25 cellular contexts compared by ENCODE assay signal in the genomic region with DNA sequence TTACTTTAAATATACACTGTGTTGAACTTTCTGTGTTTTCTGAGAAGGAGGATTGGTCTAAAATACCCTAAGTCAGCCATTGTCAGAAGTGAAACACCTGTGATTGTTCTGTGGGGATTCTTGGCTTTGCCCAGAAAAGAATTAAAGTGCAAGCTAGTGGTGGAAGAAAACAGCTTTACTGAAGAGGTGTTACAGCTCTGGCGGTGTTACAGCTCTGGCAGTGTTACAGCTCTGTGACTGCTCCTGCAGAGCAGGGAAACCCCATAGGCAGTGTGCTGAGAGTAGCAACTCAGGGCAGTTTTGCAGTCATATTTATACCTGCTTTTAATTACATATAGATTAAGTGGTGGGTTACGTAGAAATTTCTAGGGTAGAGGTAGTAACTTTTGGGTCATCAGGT.
"Had no signal": no experiment of that assay in that cellular context is flagged by ENCODE, and none has a peak within 500 bp of the region (broad histone marks: within the 10 kb centered on the region; RNA-seq: fewer than 3 reads in every experiment).

No MANE protein-coding gene starts in this region.

- H3K4me1 ChIP-seq: esophagus muscularis mucosa, gastrocnemius medialis, heart right ventricle, pancreas, right lobe of liver, spleen, tibial artery, upper lobe of left lung, vagina had no signal

- H3K4me3 Mint-ChIP-seq: effector memory CD8-positive, alpha-beta T cell; naive B cell; nephron; stimulated activated memory B cell treated with anti-CD40 and anti-IgM and Interleukin-4, amounts not matched to agents 10 μg/mL and 1 μg/mL and 100 μg/mL, for 72 hours; stimulated activated naive CD8-positive, alpha-beta T cell treated with anti-CD3 and anti-CD28 coated beads, Interleukin-15, Interleukin-2, amounts not matched to agents 100 ng/mL and 50 ng/mL, for 24 hours had no signal

- DNase-seq: effector memory CD8-positive, alpha-beta T cell; gastrocnemius medialis; heart right ventricle; hypothalamus; kidney glomerular epithelial cell; mesendoderm; naive B cell; occipital lobe; pancreas; right lobe of liver; spleen; stimulated activated CD4-positive, alpha-beta T cell treated with anti-CD3 and anti-CD28 coated beads, Interleukin-15, amount 100 ng/mL, for 24 hours; stimulated activated CD4-positive, alpha-beta T cell treated with anti-CD3 and anti-CD28 coated beads, Interleukin-1b, Interleukin-23, amount 100 ng/mL, for 48 hours; stimulated activated CD4-positive, alpha-beta T cell treated with anti-CD3 and anti-CD28 coated beads, Interleukin-4, amount 100 ng/mL, for 24 hours; tibial artery; upper lobe of left lung had no signal

- H3K4me3 ChIP-seq: esophagus muscularis mucosa, gastrocnemius medialis, heart right ventricle, lung, pancreas, right lobe of liver, spleen, tibial artery, upper lobe of left lung, vagina had no signal

- H3K9me3 ChIP-seq: gastrocnemius medialis, pancreas, right lobe of liver, vagina had no signal

- H3K27ac Mint-ChIP-seq: effector memory CD8-positive, alpha-beta T cell; naive B cell; progenitor cell of endocrine pancreas; stimulated activated memory B cell treated with anti-CD40 and anti-IgM and Interleukin-4, amounts not matched to agents 10 μg/mL and 1 μg/mL and 100 μg/mL, for 72 hours; stimulated activated naive CD8-positive, alpha-beta T cell treated with anti-CD3 and anti-CD28 coated beads, Interleukin-15, Interleukin-2, amounts not matched to agents 100 ng/mL and 50 ng/mL, for 24 hours had no signal

- H3K27me3 ChIP-seq: esophagus muscularis mucosa, gastrocnemius medialis, pancreas, right lobe of liver, tibial artery, upper lobe of left lung, vagina had no signal

- H3K36me3 ChIP-seq: esophagus muscularis mucosa, gastrocnemius medialis, heart right ventricle, pancreas, right lobe of liver, spleen, tibial artery, upper lobe of left lung, vagina had no signal

- H3K36me3 Mint-ChIP-seq: naive B cell; stimulated activated memory B cell treated with anti-CD40 and anti-IgM and Interleukin-4, amounts not matched to agents 10 μg/mL and 1 μg/mL and 100 μg/mL, for 72 hours had no signal

- H3K27ac ChIP-seq: epithelial cell of prostate, esophagus muscularis mucosa, gastrocnemius medialis, pancreas, right lobe of liver, spleen, tibial artery, upper lobe of left lung, vagina had no signal

- ATAC-seq: effector memory CD8-positive, alpha-beta T cell; gastrocnemius medialis; left lobe of liver; pancreas; right lobe of liver; stimulated activated memory B cell treated with anti-CD40 and anti-IgM and Interleukin-4, amounts not matched to agents 10 μg/mL and 1 μg/mL and 100 μg/mL, for 72 hours had no signal

- H3K4me1 Mint-ChIP-seq: naive B cell; nephron; stimulated activated memory B cell treated with anti-CD40 and anti-IgM and Interleukin-4, amounts not matched to agents 10 μg/mL and 1 μg/mL and 100 μg/mL, for 72 hours had no signal
